13 cellular contexts compared by ENCODE assay signal in genomic region chr9:133437753-133438531, GRCh38. TPM values are rescaled to one million over a fixed set of nuclear protein-coding genes. Genes with fewer than 3 reads are reported as not detected.
A peak's percentile ranks its signal among the peaks of the same experiment; 100 is the strongest.
DNase-seq lines count a peak whose midpoint lies in the region; ATAC-seq and TF ChIP-seq lines count a peak whose summit lies in the region.
"Had no signal": no experiment of that assay in that cellular context is flagged by ENCODE, and none has a peak within 500 bp of the region (broad histone marks: within the 10 kb centered on the region; RNA-seq: fewer than 3 reads in every experiment).

No MANE protein-coding gene starts in this region.

- H3F3A ChIP-seq in Loucy (ENCODE audit: low read depth), result no peaks in the 10 kb centered on the region

- CTCF ChIA-PET in GM10248 (lab: Yijun Ruan, JAX), result interaction anchor here (0.9 to 1.4 kb wide), 5 partner anchors 16 to 49 kb away, joined by 3 to 5 read pairs (median 3); partner anchors contain the start of gene ADAMTS13

- no peaks in the 10 kb centered on the region for H3K79me2 ChIP-seq in Loucy (ENCODE audit: insufficient read depth, low read length)
- H3K79me2 ChIP-seq: parathyroid adenoma had no signal

- no peak overlapping the region for H2AFZ ChIP-seq in Loucy (ENCODE audit: low read length)
- H2AFZ ChIP-seq: parathyroid adenoma had no signal

- DNase-seq in GM10248 (ENCODE audit: extremely low spot score) (peak; percentile 69), foreskin fibroblast (no peak), glomerular visceral epithelial cell (ENCODE audit: extremely low spot score) (no peak), NCI-H2171 (lab: John Stamatoyannopoulos, UW) (no peak), left lobe of liver (ENCODE audit: low spot score) (no peak)
- DNase-seq: activated T-cell treated with anti-CD3 and anti-CD28 coated beads, Interleukin-2, amount 50 U/mL, for 48 hours; brain microvascular endothelial cell; CD8-positive, alpha-beta T cell; NCI-H146; stimulated activated CD4-positive, alpha-beta T cell treated with anti-CD3 and anti-CD28 coated beads, Interleukin-4, amount 100 ng/mL, for 1 hour had no signal

- H3K4me3 ChIP-seq in Loucy (ENCODE audit: low read length, poor library complexity, severe bottlenecking) (no peak overlapping the region), foreskin fibroblast (ENCODE audit: low read depth in 1 of 2, low read length in 2 of 2) (no peak overlapping the region)
- H3K4me3 ChIP-seq: suprapubic skin had no signal

- no peaks in the 10 kb centered on the region for H3K9me2 ChIP-seq in Loucy (replicated peaks; ENCODE audit: low read depth, low read length)

- no peak overlapping the region for H3K9ac ChIP-seq in Loucy (ENCODE audit: low read depth, low read length, poor library complexity, severe bottlenecking)
- H3K9ac ChIP-seq: parathyroid adenoma had no signal

- no peaks in the 10 kb centered on the region for H3K36me3 ChIP-seq in Loucy (ENCODE audit: insufficient read depth, low read length)
- H3K36me3 ChIP-seq: brain microvascular endothelial cell, suprapubic skin had no signal

- no peak for ATAC-seq in left lobe of liver
- ATAC-seq: CD8-positive, alpha-beta T cell had no signal

- H3K4me2 ChIP-seq in Loucy (ENCODE audit: low read depth, low read length, poor library complexity, severe bottlenecking), result no peak overlapping the region

- H3K27me3 ChIP-seq in Loucy (ENCODE audit: insufficient read depth, low read length, poor library complexity, severe bottlenecking), result no peaks in the 10 kb centered on the region
- H3K27me3 ChIP-seq: brain microvascular endothelial cell, suprapubic skin had no signal

- no peaks in the 10 kb centered on the region for H3K9me3 ChIP-seq in Loucy (ENCODE audit: insufficient read depth, low read depth, low read length)
- H3K9me3 ChIP-seq: suprapubic skin had no signal

- no peaks in the 10 kb centered on the region for H4K20me1 ChIP-seq in Loucy (ENCODE audit: insufficient read depth, low read length, poor library complexity, severe bottlenecking)

- peak; percentile 38 for TF ChIP-seq CTCF in GM10248 (IDR thresholded peaks at IDR 0.05; ENCODE audit: control extremely low read depth, extremely low read depth, low read depth, missing control alignments)
- peak; percentile 35 for TF ChIP-seq CTCF in Loucy (conservative IDR thresholded peaks at IDR 0.05; ENCODE audit: low read length)
- peak; percentile 3 for TF ChIP-seq CTCF in foreskin fibroblast (IDR thresholded peaks at IDR 0.05; ENCODE audit: low read depth, low read length)

- H3K4me1 ChIP-seq in Loucy (ENCODE audit: insufficient read depth, low read length, poor library complexity, severe bottlenecking), result peaks cover 6% of the 10 kb centered on the region
- H3K4me1 ChIP-seq: parathyroid adenoma, suprapubic skin had no signal

- POLR2A ChIA-PET in GM10248 (lab: Yijun Ruan, JAX), result no interaction called here

RNA-seq across cellular contexts. Expression of gene ADAMTS13, which starts 15.8 kb away (rescaled TPM):
- 21.4 TPM for total RNA-seq in left lobe of liver

RNA-seq across cellular contexts. Expression of gene REXO4, which starts 20.1 kb away (rescaled TPM):
- total RNA-seq in left lobe of liver, result 12.3 TPM

RNA-seq across cellular contexts. Expression of gene CACFD1, which starts 21.8 kb away (rescaled TPM):
- total RNA-seq in left lobe of liver, result 30.0 TPM

RNA-seq across cellular contexts. Expression of gene SLC2A6, which starts 41.0 kb away (rescaled TPM):
- total RNA-seq in left lobe of liver, result 1.3 TPM
